ENCODE assay signal across 28 cellular contexts in genomic region chr6:12598919-12599318, GRCh38.
"Had no signal": no experiment of that assay in that cellular context is flagged by ENCODE, and none has a peak within 500 bp of the region (broad histone marks: within the 10 kb centered on the region; RNA-seq: fewer than 3 reads in every experiment).

No MANE protein-coding gene starts in this region.

- H3K4me3 Mint-ChIP-seq: effector memory CD8-positive, alpha-beta T cell; naive thymus-derived CD4-positive, alpha-beta T cell; nephron; neural progenitor cell; stimulated activated effector memory CD8-positive, alpha-beta T cell treated with anti-CD3 and anti-CD28 coated beads, Interleukin-12 subunit alpha, Interleukin-12 subunit beta, amount 100 ng/mL, for 72 hours; type B pancreatic cell had no signal

- H3K4me1 ChIP-seq: prostate gland had no signal

- H3K4me3 ChIP-seq: coronary artery, esophagus squamous epithelium, heart right ventricle, left lung, neural progenitor cell, prostate gland, right atrium auricular region, stomach, thyroid gland had no signal

- FAIRE-seq: endometrium, islet of Langerhans had no signal

- H3K9me3 Mint-ChIP-seq: effector memory CD8-positive, alpha-beta T cell; nephron; neural progenitor cell; stimulated activated effector memory CD8-positive, alpha-beta T cell treated with anti-CD3 and anti-CD28 coated beads, Interleukin-12 subunit alpha, Interleukin-12 subunit beta, amount 100 ng/mL, for 72 hours; type B pancreatic cell had no signal

- H3K27me3 ChIP-seq: esophagus squamous epithelium, left lung, neural progenitor cell, right atrium auricular region, stomach, thyroid gland had no signal

- H3K27me3 Mint-ChIP-seq: effector memory CD8-positive, alpha-beta T cell; type B pancreatic cell had no signal

- H3K9me3 ChIP-seq: esophagus squamous epithelium, heart right ventricle, left lung, prostate gland, right atrium auricular region, stomach, thyroid gland had no signal

- ATAC-seq: effector memory CD8-positive, alpha-beta T cell; heart right ventricle; left cardiac atrium; left lung; naive thymus-derived CD4-positive, alpha-beta T cell; sciatic nerve; stimulated activated effector memory CD8-positive, alpha-beta T cell treated with anti-CD3 and anti-CD28 coated beads, Interleukin-12 subunit alpha, Interleukin-12 subunit beta, amount 100 ng/mL, for 72 hours had no signal

- H3K4me1 Mint-ChIP-seq: stimulated activated effector memory CD8-positive, alpha-beta T cell treated with anti-CD3 and anti-CD28 coated beads, Interleukin-12 subunit alpha, Interleukin-12 subunit beta, amount 100 ng/mL, for 72 hours had no signal

- H3K27ac ChIP-seq: coronary artery, esophagus squamous epithelium, heart right ventricle, left lung, neural progenitor cell, prostate gland, right atrium auricular region, stomach, thyroid gland had no signal

- H3K36me3 ChIP-seq: esophagus squamous epithelium, heart right ventricle, left lung, neural progenitor cell, prostate gland, right atrium auricular region, stomach, thyroid gland had no signal

- H3K27ac Mint-ChIP-seq: effector memory CD8-positive, alpha-beta T cell; naive thymus-derived CD4-positive, alpha-beta T cell; nephron; neural progenitor cell; stimulated activated effector memory CD8-positive, alpha-beta T cell treated with anti-CD3 and anti-CD28 coated beads, Interleukin-12 subunit alpha, Interleukin-12 subunit beta, amount 100 ng/mL, for 72 hours; type B pancreatic cell had no signal

- H3K4me2 ChIP-seq: neural progenitor cell had no signal

- H3K36me3 Mint-ChIP-seq: naive thymus-derived CD4-positive, alpha-beta T cell; neural progenitor cell; stimulated activated effector memory CD8-positive, alpha-beta T cell treated with anti-CD3 and anti-CD28 coated beads, Interleukin-12 subunit alpha, Interleukin-12 subunit beta, amount 100 ng/mL, for 72 hours; type B pancreatic cell had no signal

- DNase-seq: dermis blood vessel endothelial cell; effector memory CD8-positive, alpha-beta T cell; erythroblast; esophagus squamous epithelium; foreskin melanocyte; glutamatergic neuron; heart right ventricle; hippocampal formation; left cardiac atrium; left lung; mesendoderm; midbrain; naive thymus-derived CD4-positive, alpha-beta T cell; stimulated activated CD4-positive, alpha-beta T cell treated with anti-CD3 and anti-CD28 coated beads, Interleukin-2, amount 100 ng/mL, for 24 hours; stimulated activated CD4-positive, alpha-beta T cell treated with anti-CD3 and anti-CD28 coated beads, Interleukin-4, amount 100 ng/mL, for 24 hours; stimulated activated naive CD4-positive, alpha-beta T cell treated with Interleukin-2 at 50 U/mL for 16 hours; stomach; thyroid gland had no signal
